ENCODE assay signal across 8 cellular contexts in genomic region chr11:11931461-11932055, GRCh38.
DNase-seq lines count a peak whose midpoint lies in the region; ATAC-seq and FAIRE-seq lines count a peak whose summit lies in the region.

No MANE protein-coding gene starts in this region.

- H3K27ac Mint-ChIP-seq in activated T-helper 2 cell treated with anti-CD3 and anti-CD28 coated beads, Interferon-gamma antibody, Interleukin-2, Interleukin-4, amounts not matched to agents 10 μg/mL and 5 μg/mL and 100 μg/mL, durations not matched to agents 14 hours and 24 hours and 36 hours: no peak overlapping the region

- peak; percentile 50 for FAIRE-seq in TTC549 (lab: Jason Lieb, UNC)

- DNase-seq in Right ventricle myocardium inferior (ENCODE audit: missing footprints) (no peak), cardiac septum (ENCODE audit: low spot score) (no peak), NCI-H146 (lab: John Stamatoyannopoulos, UW) (peak; percentile 44), glomerular endothelial cell (ENCODE audit: extremely low read depth, low read depth, low spot score) (peak; percentile 55), pulmonary artery endothelial cell (ENCODE audit: low read depth, low spot score) (peak; percentile 46)
- DNase-seq in NK-92 treated with Interleukin-12 subunit alpha and Interleukin-12 subunit beta, amount 100 ng/mL, for 24 hours (lab: John Stamatoyannopoulos, UW): no peak
- no peak for DNase-seq in activated T-helper 2 cell treated with anti-CD3 and anti-CD28 coated beads, Interferon-gamma antibody, Interleukin-2, Interleukin-4, amounts not matched to agents 10 μg/mL and 5 μg/mL and 100 μg/mL, durations not matched to agents 14 hours and 24 hours and 36 hours (ENCODE audit: low spot score)

- H3K4me1 Mint-ChIP-seq in activated T-helper 2 cell treated with anti-CD3 and anti-CD28 coated beads, Interferon-gamma antibody, Interleukin-2, Interleukin-4, amounts not matched to agents 10 μg/mL and 5 μg/mL and 100 μg/mL, durations not matched to agents 14 hours and 24 hours and 36 hours (ENCODE audit: low read depth): peaks cover 6% of the 10 kb centered on the region

- no peak overlapping the region for H3K4me3 Mint-ChIP-seq in activated T-helper 2 cell treated with anti-CD3 and anti-CD28 coated beads, Interferon-gamma antibody, Interleukin-2, Interleukin-4, amounts not matched to agents 10 μg/mL and 5 μg/mL and 100 μg/mL, durations not matched to agents 14 hours and 24 hours and 36 hours (ENCODE audit: low read depth)

- intact Hi-C loops in Right ventricle myocardium inferior (cut with DNase I) (loop anchor here (1.0 kb wide), 1 partner anchor 113 kb away; no protein-coding TSS in a partner anchor), cardiac septum (cut with DNase I) (loop anchor here (1.0 to 5.0 kb wide), 2 partner anchors 113 to 351 kb away; no protein-coding TSS in a partner anchor)
- intact Hi-C loops in activated T-helper 2 cell treated with anti-CD3 and anti-CD28 coated beads, Interferon-gamma antibody, Interleukin-2, Interleukin-4, amounts not matched to agents 10 μg/mL and 5 μg/mL and 100 μg/mL, durations not matched to agents 14 hours and 24 hours and 36 hours (cut with micrococcal nuclease): loop anchor here (2.0 to 10.0 kb wide), 2 partner anchors 115 to 353 kb away; no protein-coding TSS in a partner anchor

- H3K36me3 Mint-ChIP-seq in activated T-helper 2 cell treated with anti-CD3 and anti-CD28 coated beads, Interferon-gamma antibody, Interleukin-2, Interleukin-4, amounts not matched to agents 10 μg/mL and 5 μg/mL and 100 μg/mL, durations not matched to agents 14 hours and 24 hours and 36 hours (ENCODE audit: low read depth): peaks cover 66% of the 10 kb centered on the region

- H3K27me3 Mint-ChIP-seq in activated T-helper 2 cell treated with anti-CD3 and anti-CD28 coated beads, Interferon-gamma antibody, Interleukin-2, Interleukin-4, amounts not matched to agents 10 μg/mL and 5 μg/mL and 100 μg/mL, durations not matched to agents 14 hours and 24 hours and 36 hours (ENCODE audit: low read depth): no peaks in the 10 kb centered on the region

- no peaks in the 10 kb centered on the region for H3K9me3 Mint-ChIP-seq in activated T-helper 2 cell treated with anti-CD3 and anti-CD28 coated beads, Interferon-gamma antibody, Interleukin-2, Interleukin-4, amounts not matched to agents 10 μg/mL and 5 μg/mL and 100 μg/mL, durations not matched to agents 14 hours and 24 hours and 36 hours

- ATAC-seq in Right ventricle myocardium inferior: peak; percentile 60

Comparison
In these comparisons a context has a peak if more than half of its experiments do, and no peak if none do; other contexts are left out.
1. DNase-seq: peak in NCI-H146 (single experiment), glomerular endothelial cell (single experiment) and pulmonary artery endothelial cell (single experiment); none in Right ventricle myocardium inferior (single experiment), cardiac septum (single experiment), NK-92 treated with Interleukin-12 subunit alpha and Interleukin-12 subunit beta, amount 100 ng/mL, for 24 hours (single experiment) and activated T-helper 2 cell treated with anti-CD3 and anti-CD28 coated beads, Interferon-gamma antibody, Interleukin-2, Interleukin-4, amounts not matched to agents 10 μg/mL and 5 μg/mL and 100 μg/mL, durations not matched to agents 14 hours and 24 hours and 36 hours (single experiment).